10 cellular contexts compared by ENCODE assay signal in the genomic region with DNA sequence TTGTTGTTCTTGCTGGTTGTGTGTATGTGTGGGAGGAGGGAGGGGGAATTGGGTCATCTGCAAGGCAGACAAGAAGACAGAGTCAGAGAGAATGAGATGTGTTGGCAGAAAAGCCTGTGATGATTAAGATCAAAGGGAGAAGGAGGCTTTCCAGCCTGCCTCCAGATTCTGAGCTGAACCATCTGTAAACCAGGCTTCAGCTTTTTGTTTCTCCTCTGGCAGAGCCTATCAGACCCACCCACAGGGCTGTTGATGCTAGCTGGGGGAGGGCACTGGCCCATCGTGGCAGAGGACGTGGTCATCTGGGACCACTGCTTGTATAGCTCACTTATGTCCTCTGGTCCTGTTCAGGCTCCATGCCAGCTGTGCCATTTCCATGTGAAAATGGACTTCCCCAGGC. TPM values are rescaled to one million over a fixed set of nuclear protein-coding genes. Genes with fewer than 3 reads are reported as not detected.
DNase-seq lines count a peak whose midpoint lies in the region; ATAC-seq and TF ChIP-seq lines count a peak whose summit lies in the region.
"Had no signal": no experiment of that assay in that cellular context is flagged by ENCODE, and none has a peak within 500 bp of the region (broad histone marks: within the 10 kb centered on the region; RNA-seq: fewer than 3 reads in every experiment).

No MANE protein-coding gene starts in this region.

- peak overlapping the region in 3 of 4 donors; percentile 56 to 79 (median 75) for H3K27ac ChIP-seq in esophagus squamous epithelium

- H3K36me3 ChIP-seq in esophagus squamous epithelium = no peaks in the 10 kb centered on the region
- no peaks in the 10 kb centered on the region for H3K36me3 ChIP-seq in H7 (replicated peaks; ENCODE audit: control insufficient read depth, insufficient read depth, low read length)

- no peak for TF ChIP-seq CTCF in esophagus squamous epithelium (IDR thresholded peaks at IDR 0.05)

- DNase-seq in ELF-1 (ENCODE audit: low read depth, low spot score) = peak; percentile 45
- peak; percentile 34 to 53 for DNase-seq in activated CD4-positive, alpha-beta T cell treated with anti-CD3 and anti-CD28 coated beads, Interleukin-2, amount 50 U/mL, for 48 hours
- DNase-seq in esophagus squamous epithelium (lab: John Stamatoyannopoulos, UW) = no peak
- DNase-seq in sciatic nerve (ENCODE audit: low spot score) = no peak
- no peak for DNase-seq in H7
- DNase-seq in GDM1 (lab: John Stamatoyannopoulos, UW) = no peak
- DNase-seq: trophoblast cell had no signal

- TF ChIP-seq POLR2A in esophagus squamous epithelium (IDR thresholded peaks at IDR 0.05) = no peak

- WGBS in esophagus squamous epithelium, 2 donors = 33% methylated on average over 2 of the region's 2 CpGs

- ATAC-seq in sciatic nerve (peak; percentile 33), HG03175 (IDR thresholded peaks at IDR 0.05; ENCODE audit: unreplicated experiment) (no peak), GM18907 (IDR thresholded peaks at IDR 0.05; ENCODE audit: unreplicated experiment) (no peak)
- ATAC-seq: HepG2 had no signal

- peaks cover 0 to 24% (median 3%) of the 10 kb centered on the region in 3 donors for H3K4me1 ChIP-seq in esophagus squamous epithelium

- no peaks in the 10 kb centered on the region for H3K9me3 ChIP-seq in esophagus squamous epithelium

- H3K4me3 ChIP-seq in esophagus squamous epithelium = no peak overlapping the region
- H3K4me3 ChIP-seq in H7 (ENCODE audit: insufficient read depth, low read depth, low read length) = no peak overlapping the region

- H3K27me3 ChIP-seq in esophagus squamous epithelium (peaks cover 0 to 17% (median 0%) of the 10 kb centered on the region in 4 donors), H7 (ENCODE audit: control insufficient read depth, insufficient read depth, low read length) (peaks cover 1% of the 10 kb centered on the region; the same call in 1 of the 2 replicates)

- intact Hi-C loops in esophagus squamous epithelium (cut with DNase I) = no loop called here
- intact Hi-C loops in sciatic nerve (cut with DNase I) = no loop called here

RNA-seq across cellular contexts. Expression of a gene that starts 27.6 kb away (rescaled TPM):
- 100 to 1,000 TPM in 1 of 4 donors, 10 to 100 TPM in 2, 1 to 10 TPM in 1; 8.9 to 138 (median 46.5) TPM for total RNA-seq in esophagus squamous epithelium
- total RNA-seq in sciatic nerve = 198 TPM
- 5.1 and 7.0 TPM in 2 replicates for total RNA-seq in H7 (2014; rRNA removed; shearing (Covaris generic))
- total RNA-seq: HepG2 had no signal

RNA-seq across cellular contexts. Expression of a gene that starts 45.4 kb away (rescaled TPM):
- total RNA-seq in esophagus squamous epithelium (10 to 100 TPM in 2 of 4 donors, 1 to 10 TPM in 2; 1.8 to 10.5 (median 7.6) TPM), sciatic nerve (25.5 TPM)
- 1.1 and 6.1 TPM in 2 replicates for total RNA-seq in H7 (2014; rRNA removed; shearing (Covaris generic))
- total RNA-seq: HepG2 had no signal

Comparison
In these comparisons a context has a peak if more than half of its experiments do, and no peak if none do; other contexts are left out.
1. DNase-seq: peak in ELF-1 (single experiment) and activated CD4-positive, alpha-beta T cell treated with anti-CD3 and anti-CD28 coated beads, Interleukin-2, amount 50 U/mL, for 48 hours (2 of 2); none in esophagus squamous epithelium (single experiment), sciatic nerve (single experiment), H7 (single experiment) and GDM1 (single experiment).